8 cellular contexts compared by ENCODE assay signal in the genomic region with DNA sequence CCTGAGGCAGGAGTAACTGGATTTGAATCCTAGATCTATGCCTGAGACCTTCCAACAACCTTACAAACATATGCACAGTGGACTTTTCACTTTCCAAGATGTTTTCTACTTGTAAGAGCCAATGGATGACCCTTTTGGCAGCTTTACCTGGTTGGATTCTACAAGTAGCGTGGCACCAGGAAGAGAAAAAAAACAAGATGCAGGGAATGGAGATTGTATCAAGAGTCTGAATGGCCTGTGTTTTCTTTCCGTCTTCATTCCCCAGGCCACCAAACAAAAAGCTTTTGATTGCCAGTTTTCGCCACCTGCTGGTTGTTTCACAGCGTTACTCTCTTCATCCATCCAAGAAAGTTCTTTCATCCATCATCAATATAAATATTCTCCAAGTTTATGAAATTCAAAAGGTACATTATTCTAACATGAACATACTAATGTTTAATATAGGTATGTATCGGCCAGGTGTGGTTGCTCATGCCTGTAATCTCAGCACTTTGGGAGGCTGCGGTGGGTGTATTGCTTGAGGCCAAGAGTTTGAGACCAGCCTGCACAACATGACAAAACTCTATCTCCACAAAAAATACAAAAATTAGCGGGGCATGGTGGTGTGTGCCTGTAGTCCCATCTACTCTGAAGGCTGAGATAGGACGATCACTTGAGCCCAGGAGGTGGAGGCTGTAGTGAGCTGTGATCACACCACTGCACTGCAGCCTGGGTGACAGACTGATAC. TPM values are rescaled to one million over a fixed set of nuclear protein-coding genes. Genes with fewer than 3 reads are reported as not detected.
DNase-seq lines count a peak whose midpoint lies in the region; ATAC-seq and TF ChIP-seq lines count a peak whose summit lies in the region.

No MANE protein-coding gene starts in this region.

- CTCF ChIA-PET in CD4-positive, alpha-beta memory T cell (lab: Charles Lee; ENCODE audit: partially characterized antibody): interaction anchor here (0.7 to 8.9 kb wide), 36 partner anchors 9 to 341 kb away, joined by 3 to 175 read pairs (median 5); no protein-coding TSS in a partner anchor
- CTCF ChIA-PET in HCT116 (lab: Charles Lee): interaction anchor here (0.7 to 4.2 kb wide), 11 partner anchors 8 to 307 kb away, joined by 3 to 18 read pairs (median 4); no protein-coding TSS in a partner anchor
- CTCF ChIA-PET in activated CD4-positive, alpha-beta T cell treated with anti-CD3 and anti-CD28 coated beads, Interleukin-2, amount 10 ng/mL, durations not matched to agents 7 days and 5 days (lab: Charles Lee): interaction anchor here (0.5 to 3.9 kb wide), 27 partner anchors 8 to 745 kb away, joined by 3 to 15 read pairs (median 4); no protein-coding TSS in a partner anchor

- TF ChIP-seq CTCF in HCT116 (IDR thresholded peaks at IDR 0.05 in 2 of 3, conservative IDR thresholded peaks at IDR 0.05 in 1 of 3; ENCODE audit: borderline replicate concordance in 1 of 3, insufficient read depth in 1 of 3, low read depth in 2 of 3, low read length in 2 of 3) (peak; percentile 73 to 78 (median 77)), endodermal cell (conservative IDR thresholded peaks at IDR 0.05) (peak; percentile 86), mucosa of descending colon (IDR thresholded peaks at IDR 0.05) (peak; percentile 42), tibial nerve (IDR thresholded peaks at IDR 0.05) (peak; percentile 67 to 90 (median 75))

- ATAC-seq in HCT116 (peak; percentile 35; the same call in 1 of the 2 replicates), mucosa of descending colon (peak; percentile 24), GM18498 (IDR thresholded peaks at IDR 0.05; ENCODE audit: unreplicated experiment) (no peak)

- no peaks in the 10 kb centered on the region for H3K9me3 ChIP-seq in CD4-positive, alpha-beta memory T cell (ENCODE audit: control insufficient read depth in 1 of 2, low read length in 2 of 2)
- H3K9me3 ChIP-seq in HCT116 (ENCODE audit: control insufficient read depth in 1 of 2, insufficient read depth in 1 of 2, low read depth in 1 of 2, low read length in 2 of 2) (no peaks in the 10 kb centered on the region), endodermal cell (ENCODE audit: control insufficient read depth, low read length) (no peaks in the 10 kb centered on the region), mucosa of descending colon (no peaks in the 10 kb centered on the region), tibial nerve (no peaks in the 10 kb centered on the region)

- peaks cover 19% of the 10 kb centered on the region for H3K4me1 ChIP-seq in CD4-positive, alpha-beta memory T cell (ENCODE audit: insufficient read depth, low read length)
- H3K4me1 ChIP-seq in HCT116 (ENCODE audit: control insufficient read depth in 1 of 2, insufficient read depth in 2 of 2, low read length in 2 of 2): peaks cover 5 to 24% of the 10 kb centered on the region in 2 experiments; a peak in 2 of 4 replicates
- H3K4me1 ChIP-seq in endodermal cell (ENCODE audit: control insufficient read depth, insufficient read depth, low read length): peaks cover 4% of the 10 kb centered on the region
- no peaks in the 10 kb centered on the region for H3K4me1 ChIP-seq in mucosa of descending colon (ENCODE audit: low read depth)
- H3K4me1 ChIP-seq in tibial nerve: peaks cover 0 to 31% (median 14%) of the 10 kb centered on the region in 4 donors

- no peaks in the 10 kb centered on the region for H3K79me2 ChIP-seq in HCT116 (ENCODE audit: insufficient read depth, low read length)

- peak overlapping the region in 4 of 8 donors; percentile 9 to 67 (median 36) for H3K4me3 Mint-ChIP-seq in CD4-positive, alpha-beta memory T cell
- no peak overlapping the region for H3K4me3 Mint-ChIP-seq in activated CD4-positive, alpha-beta T cell treated with anti-CD3 and anti-CD28 coated beads, Interleukin-2, amount 10 ng/mL, durations not matched to agents 7 days and 5 days
- H3K4me3 Mint-ChIP-seq in endodermal cell: no peak overlapping the region

- DNase-seq in CD4-positive, alpha-beta memory T cell: peak; percentile 63 to 69 (median 66)
- DNase-seq in HCT116 (ENCODE audit: low read depth, low spot score): peak; percentile 61
- peak; percentile 97 for DNase-seq in NCI-H510A treated with DMSO at 0.1 percent for 48 hours (lab: John Stamatoyannopoulos, UW)
- peak; percentile 73 for DNase-seq in activated CD4-positive, alpha-beta T cell treated with anti-CD3 and anti-CD28 coated beads, Interleukin-2, amount 10 ng/mL, durations not matched to agents 7 days and 5 days
- peak; percentile 73 for DNase-seq in endodermal cell
- DNase-seq in mucosa of descending colon: peak in 1 of 3 donors; percentile 77
- DNase-seq in tibial nerve (ENCODE audit: low spot score in 2 of 2): peak in 1 of 2 donors; percentile 52

- RAD21 ChIA-PET in HCT116 (lab: Charles Lee; ENCODE audit: low non-redundant PET in 1 of 2, low total read pairs in 2 of 2, uncharacterized antibody in 2 of 2, unreplicated experiment in 2 of 2): no interaction called here

- H3K9ac ChIP-seq in HCT116 (ENCODE audit: low read length): no peak overlapping the region
- no peak overlapping the region for H3K9ac ChIP-seq in endodermal cell (ENCODE audit: extremely low read depth, low read length, poor library complexity, severe bottlenecking)

- TF ChIP-seq POLR2A in HCT116 (IDR thresholded peaks at IDR 0.05; ENCODE audit: borderline replicate concordance, extremely low read depth, insufficient read depth, insufficient read length) (no peak), tibial nerve (IDR thresholded peaks at IDR 0.05) (no peak)

- H3K4me3 ChIP-seq in CD4-positive, alpha-beta memory T cell (ENCODE audit: low read length in 2 of 2): no peak overlapping the region
- H3K4me3 ChIP-seq in HCT116 (replicated peaks in 1 of 2; ENCODE audit: low read depth in 1 of 2, low read length in 2 of 2) (no peak overlapping the region), endodermal cell (ENCODE audit: low read length) (no peak overlapping the region), mucosa of descending colon (no peak overlapping the region), tibial nerve (no peak overlapping the region)

- H3K27me3 Mint-ChIP-seq in CD4-positive, alpha-beta memory T cell: no peaks in the 10 kb centered on the region
- no peaks in the 10 kb centered on the region for H3K27me3 Mint-ChIP-seq in activated CD4-positive, alpha-beta T cell treated with anti-CD3 and anti-CD28 coated beads, Interleukin-2, amount 10 ng/mL, durations not matched to agents 7 days and 5 days
- H3K27me3 Mint-ChIP-seq in endodermal cell (ENCODE audit: insufficient read depth): peaks cover 24% of the 10 kb centered on the region

- H3K4me2 ChIP-seq in HCT116 (ENCODE audit: low read length): peak overlapping the region; percentile 38

- TF ChIP-seq RAD21 in HCT116 (IDR thresholded peaks at IDR 0.05; ENCODE audit: low read depth): peak; percentile 79

- POLR2A ChIA-PET in CD4-positive, alpha-beta memory T cell (lab: Charles Lee; ENCODE audit: partially characterized antibody): interaction anchor here (0.9 to 2.4 kb wide), 12 partner anchors 99 to 1136 kb away, joined by 3 to 12 read pairs (median 4); a partner anchor contains a TSS
- POLR2A ChIA-PET in HCT116 (lab: Charles Lee): no interaction called here
- POLR2A ChIA-PET in activated CD4-positive, alpha-beta T cell treated with anti-CD3 and anti-CD28 coated beads, Interleukin-2, amount 10 ng/mL, durations not matched to agents 7 days and 5 days (lab: Charles Lee): interaction anchor here (0.6 kb wide), 2 partner anchors 22 to 173 kb away, joined by 3 to 5 read pairs; no protein-coding TSS in a partner anchor

- WGBS in endodermal cell (ENCODE audit: insufficient coverage in 1 of 2, insufficient read length in 1 of 2), 2 experiments: 26 to 39% methylated on average over 5 to 7 of the region's 8 CpGs
- 24 to 29% methylated on average over 8 of the region's 8 CpGs for WGBS in tibial nerve, 2 donors

- no peaks in the 10 kb centered on the region for H4K20me1 ChIP-seq in HCT116 (ENCODE audit: insufficient read depth)

- peaks cover 1 to 16% of the 10 kb centered on the region in 2 donors for H3K36me3 Mint-ChIP-seq in CD4-positive, alpha-beta memory T cell
- peaks cover 13% of the 10 kb centered on the region for H3K36me3 Mint-ChIP-seq in activated CD4-positive, alpha-beta T cell treated with anti-CD3 and anti-CD28 coated beads, Interleukin-2, amount 10 ng/mL, durations not matched to agents 7 days and 5 days (ENCODE audit: low read depth)
- H3K36me3 Mint-ChIP-seq in endodermal cell (ENCODE audit: low read depth): no peaks in the 10 kb centered on the region

- no peaks in the 10 kb centered on the region for H3K9me3 Mint-ChIP-seq in CD4-positive, alpha-beta memory T cell
- H3K9me3 Mint-ChIP-seq in activated CD4-positive, alpha-beta T cell treated with anti-CD3 and anti-CD28 coated beads, Interleukin-2, amount 10 ng/mL, durations not matched to agents 7 days and 5 days: no peaks in the 10 kb centered on the region
- no peaks in the 10 kb centered on the region for H3K9me3 Mint-ChIP-seq in endodermal cell

- no peaks in the 10 kb centered on the region for H3K27me3 ChIP-seq in CD4-positive, alpha-beta memory T cell (ENCODE audit: insufficient read depth, low read length)
- H3K27me3 ChIP-seq in HCT116 (ENCODE audit: insufficient read depth, low read length) (0 out of 2 replicates have a peak, but pooled peaks cover 4% of the 10 kb centered on the region), endodermal cell (ENCODE audit: control insufficient read depth, insufficient read depth, low read length, poor library complexity, severe bottlenecking) (peaks cover 24% of the 10 kb centered on the region), tibial nerve (no peaks in the 10 kb centered on the region)

- H2AFZ ChIP-seq in HCT116 (ENCODE audit: low read depth, low read length, poor library complexity, severe bottlenecking): peak overlapping the region; percentile 89

- intact Hi-C loops in CD4-positive, alpha-beta memory T cell (cut with micrococcal nuclease): loop anchor here (1.0 kb wide), 2 partner anchors 116 to 192 kb away; no protein-coding TSS in a partner anchor
- intact Hi-C loops in HCT116 (cut with micrococcal nuclease) (loop anchor here (1.0 to 10.0 kb wide), 6 partner anchors 114 to 838 kb away; no protein-coding TSS in a partner anchor), mucosa of descending colon (cut with DNase I, micrococcal nuclease) (loop anchor here (5.0 to 10.0 kb wide), 3 partner anchors 191 to 311 kb away; no protein-coding TSS in a partner anchor)

- H3K36me3 ChIP-seq in CD4-positive, alpha-beta memory T cell (ENCODE audit: insufficient read depth, low read length): no peaks in the 10 kb centered on the region
- H3K36me3 ChIP-seq in HCT116 (ENCODE audit: control insufficient read depth in 1 of 2, insufficient read depth in 2 of 2, low read length in 2 of 2): no peaks in the 10 kb centered on the region
- H3K36me3 ChIP-seq in endodermal cell (ENCODE audit: control insufficient read depth, insufficient read depth, low read length): no peaks in the 10 kb centered on the region
- no peaks in the 10 kb centered on the region for H3K36me3 ChIP-seq in mucosa of descending colon (ENCODE audit: low read depth)
- H3K36me3 ChIP-seq in tibial nerve: no peaks in the 10 kb centered on the region

- H3K9me2 ChIP-seq in HCT116 (ENCODE audit: insufficient read depth): no peaks in the 10 kb centered on the region

- peaks cover 10 to 38% (median 18%) of the 10 kb centered on the region in 4 donors for H3K4me1 Mint-ChIP-seq in CD4-positive, alpha-beta memory T cell
- H3K4me1 Mint-ChIP-seq in activated CD4-positive, alpha-beta T cell treated with anti-CD3 and anti-CD28 coated beads, Interleukin-2, amount 10 ng/mL, durations not matched to agents 7 days and 5 days: peaks cover 19% of the 10 kb centered on the region
- H3K4me1 Mint-ChIP-seq in endodermal cell: peaks cover 16% of the 10 kb centered on the region

- peak in 1 of 2 donors; percentile 50 for TF ChIP-seq EP300 in tibial nerve (IDR thresholded peaks at IDR 0.05)

- peak overlapping the region in 5 of 7 donors; percentile 23 to 94 (median 77) for H3K27ac Mint-ChIP-seq in CD4-positive, alpha-beta memory T cell
- no peak overlapping the region for H3K27ac Mint-ChIP-seq in activated CD4-positive, alpha-beta T cell treated with anti-CD3 and anti-CD28 coated beads, Interleukin-2, amount 10 ng/mL, durations not matched to agents 7 days and 5 days
- no peak overlapping the region for H3K27ac Mint-ChIP-seq in endodermal cell

- no TSS peak for BruUV-seq in HCT116 (replicated peaks; lab: Mats Ljungman, UMichigan)

- no peak overlapping the region for H3K27ac ChIP-seq in CD4-positive, alpha-beta memory T cell (ENCODE audit: low read depth, low read length)
- H3K27ac ChIP-seq in HCT116 (ENCODE audit: low read depth, low read length) (no peak overlapping the region), endodermal cell (ENCODE audit: low read depth, low read length) (no peak overlapping the region), tibial nerve (peak overlapping the region; percentile 56 to 92 (median 88))

RNA-seq across cellular contexts. Expression of a gene that starts 3.5 kb away (rescaled TPM):
- total RNA-seq in CD4-positive, alpha-beta memory T cell: 10 to 100 TPM; 40.8 to 42.7 TPM
- 10 to 100 TPM; 28.5 to 50.4 TPM for polyA plus RNA-seq in CD4-positive, alpha-beta memory T cell
- 2.5 TPM for total RNA-seq in HCT116 (2021; ENCODE audit: unreplicated experiment)
- polyA plus RNA-seq in HCT116 (2012): 0.37 and 0.44 TPM in 2 replicates
- 100 to 1,000 TPM; 113 to 119 TPM for total RNA-seq in activated CD4-positive, alpha-beta T cell treated with anti-CD3 and anti-CD28 coated beads, Interleukin-2, amount 10 ng/mL, durations not matched to agents 7 days and 5 days
- 1 to 10 TPM; 1.4 to 2.3 TPM for total RNA-seq in endodermal cell
- polyA plus RNA-seq in endodermal cell (2013, experiment 1 of 2): 6.3 TPM
- polyA plus RNA-seq in endodermal cell (2013, experiment 2 of 2): 5.0 TPM
- 10 to 100 TPM; 17.7 to 25.7 (median 20.5) TPM for total RNA-seq in mucosa of descending colon
- 10 to 100 TPM; 54.7 to 79.1 (median 67.0) TPM for total RNA-seq in tibial nerve

RNA-seq across cellular contexts. Expression of a gene that starts 43.9 kb away (rescaled TPM):
- 10 to 100 TPM; 59.4 to 61.7 TPM for total RNA-seq in CD4-positive, alpha-beta memory T cell
- polyA plus RNA-seq in CD4-positive, alpha-beta memory T cell: 100 to 1,000 TPM; 108 to 134 TPM
- total RNA-seq in HCT116 (2021; ENCODE audit: unreplicated experiment) (68.6 TPM), endodermal cell (10 to 100 TPM; 39.3 to 51.0 TPM), mucosa of descending colon (10 to 100 TPM; 33.6 to 79.4 (median 51.4) TPM), tibial nerve (10 to 100 TPM; 44.1 to 62.4 (median 54.8) TPM)
- 34.1 and 43.0 TPM in 2 replicates for polyA plus RNA-seq in HCT116 (2012)
- 10 to 100 TPM; 56.1 to 56.6 TPM for total RNA-seq in activated CD4-positive, alpha-beta T cell treated with anti-CD3 and anti-CD28 coated beads, Interleukin-2, amount 10 ng/mL, durations not matched to agents 7 days and 5 days
- polyA plus RNA-seq in endodermal cell (2013, experiment 1 of 2): 35.0 TPM
- 33.0 TPM for polyA plus RNA-seq in endodermal cell (2013, experiment 2 of 2)

Comparison
In these comparisons a context has a peak if more than half of its experiments do, and no peak if none do; other contexts are left out.
1. H3K27ac ChIP-seq: peak in tibial nerve (4 of 4); none in CD4-positive, alpha-beta memory T cell (single experiment), HCT116 (single experiment) and endodermal cell (single experiment).
2. H3K27ac Mint-ChIP-seq: peak in CD4-positive, alpha-beta memory T cell (5 of 7); none in activated CD4-positive, alpha-beta T cell treated with anti-CD3 and anti-CD28 coated beads, Interleukin-2, amount 10 ng/mL, durations not matched to agents 7 days and 5 days (single experiment) and endodermal cell (single experiment).
3. Peak in every context shown above with its lines, with median percentiles within 50 percentile points of each other: CTCF ChIP-seq.